ENCODE assay signal across 9 cellular contexts in the genomic region with DNA sequence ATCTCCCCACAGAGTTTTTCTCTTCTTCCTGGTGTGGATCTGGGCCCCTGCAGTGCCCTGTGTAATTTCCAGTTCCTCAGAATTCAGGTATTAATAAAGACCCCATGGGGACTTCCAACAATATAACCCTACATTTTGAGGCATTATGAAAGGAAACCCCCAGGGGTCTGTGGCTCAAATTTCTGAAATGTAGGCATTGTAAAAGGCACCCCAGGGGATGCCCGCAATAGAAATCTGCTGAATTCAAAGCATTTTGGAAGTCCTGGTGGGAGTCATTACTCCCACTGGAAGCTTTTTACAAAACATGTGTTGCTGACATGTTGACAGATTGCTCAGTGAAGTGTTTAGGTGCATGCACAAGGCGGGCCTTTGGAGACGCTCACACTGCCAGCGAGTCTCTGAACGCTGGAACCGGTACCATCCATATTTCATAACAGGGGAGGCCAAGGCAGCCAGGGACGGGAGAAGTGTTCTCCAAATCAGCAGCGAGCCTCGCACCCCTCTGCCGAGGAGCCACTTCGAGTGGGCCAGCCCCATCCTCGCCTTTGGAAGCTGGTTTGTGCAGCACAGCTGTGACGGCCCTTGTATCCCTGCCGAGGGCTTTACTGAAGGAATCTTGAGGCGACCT.
A peak's percentile ranks its signal among the peaks of the same experiment; 100 is the strongest.
DNase-seq lines count a peak whose midpoint lies in the region; ATAC-seq and TF ChIP-seq lines count a peak whose summit lies in the region.
"Had no signal": no experiment of that assay in that cellular context is flagged by ENCODE, and none has a peak within 500 bp of the region (broad histone marks: within the 10 kb centered on the region; RNA-seq: fewer than 3 reads in every experiment).

No MANE protein-coding gene starts in this region.

- H3K4me1 Mint-ChIP-seq in activated CD4-positive, alpha-beta T cell treated with anti-CD3 and anti-CD28 coated beads for 36 hours, result no peaks in the 10 kb centered on the region
- no peaks in the 10 kb centered on the region for H3K4me1 Mint-ChIP-seq in effector memory CD8-positive, alpha-beta T cell (ENCODE audit: low read depth in 2 of 2)

- no peaks in the 10 kb centered on the region for H3K27me3 ChIP-seq in SJCRH30
- H3K27me3 ChIP-seq in left ventricle myocardium inferior (ENCODE audit: low read depth), result peaks cover 21% of the 10 kb centered on the region

- no peaks in the 10 kb centered on the region for H3K9me3 ChIP-seq in SJCRH30 (replicated peaks)
- H3K9me3 ChIP-seq in left ventricle myocardium inferior (replicated peaks), result peaks cover 6% of the 10 kb centered on the region

- H3K27ac ChIP-seq in SJCRH30 (peak overlapping the region; percentile 51), left ventricle myocardium inferior (replicated peaks) (peak overlapping the region; percentile 84)

- POLR2A ChIA-PET in activated CD4-positive, alpha-beta T cell treated with anti-CD3 and anti-CD28 coated beads for 36 hours (lab: Charles Lee), result interaction anchor here (0.6 kb wide), 1 partner anchor 153 kb away, joined by 6 read pairs; no protein-coding TSS in a partner anchor

- no peak for TF ChIP-seq CTCF in left ventricle myocardium inferior (IDR thresholded peaks at IDR 0.05; ENCODE audit: borderline replicate concordance)

- peaks cover 43% of the 10 kb centered on the region for H3K4me1 ChIP-seq in SJCRH30
- peaks cover 57% of the 10 kb centered on the region for H3K4me1 ChIP-seq in left ventricle myocardium inferior

- intact Hi-C loops in left ventricle myocardium inferior (cut with micrococcal nuclease), result no loop called here
- intact Hi-C loops in activated CD4-positive, alpha-beta T cell treated with anti-CD3 and anti-CD28 coated beads for 36 hours (cut with DNase I, micrococcal nuclease), result loop anchor here in 1 of 2 experiments (10.0 kb wide), 1 partner anchor 297 kb away; no protein-coding TSS in a partner anchor

- H3K4me3 ChIP-seq in SJCRH30, result peak overlapping the region; percentile 45
- peak overlapping the region; percentile 21 for H3K4me3 ChIP-seq in left ventricle myocardium inferior

- no peak overlapping the region for H3K4me3 Mint-ChIP-seq in activated CD4-positive, alpha-beta T cell treated with anti-CD3 and anti-CD28 coated beads for 36 hours
- H3K4me3 Mint-ChIP-seq in effector memory CD8-positive, alpha-beta T cell, result no peak overlapping the region
- H3K4me3 Mint-ChIP-seq: naive thymus-derived CD4-positive, alpha-beta T cell had no signal

- H3K36me3 Mint-ChIP-seq in activated CD4-positive, alpha-beta T cell treated with anti-CD3 and anti-CD28 coated beads for 36 hours (ENCODE audit: low read depth), result no peaks in the 10 kb centered on the region
- H3K36me3 Mint-ChIP-seq in effector memory CD8-positive, alpha-beta T cell (ENCODE audit: insufficient read depth), result no peaks in the 10 kb centered on the region
- H3K36me3 Mint-ChIP-seq: naive thymus-derived CD4-positive, alpha-beta T cell had no signal

- DNase-seq in ELF-1 (ENCODE audit: low read depth, low spot score), result peak; percentile 77
- DNase-seq in SJCRH30, result peak; percentile 95
- peak; percentile 76 for DNase-seq in left ventricle myocardium inferior
- peak; percentile 9 for DNase-seq in pons (ENCODE audit: low spot score)
- no peak for DNase-seq in activated CD4-positive, alpha-beta T cell treated with anti-CD3 and anti-CD28 coated beads for 36 hours
- DNase-seq in stimulated activated CD4-positive, alpha-beta T cell treated with anti-CD3 and anti-CD28 coated beads, Interleukin-1b, Interleukin-23, amount 100 ng/mL, for 48 hours, result no peak
- no peak for DNase-seq in effector memory CD8-positive, alpha-beta T cell
- DNase-seq: naive thymus-derived CD4-positive, alpha-beta T cell had no signal

- H3K27ac Mint-ChIP-seq in activated CD4-positive, alpha-beta T cell treated with anti-CD3 and anti-CD28 coated beads for 36 hours, result no peak overlapping the region
- H3K27ac Mint-ChIP-seq in effector memory CD8-positive, alpha-beta T cell, result no peak overlapping the region

- no peaks in the 10 kb centered on the region for H3K9me3 Mint-ChIP-seq in activated CD4-positive, alpha-beta T cell treated with anti-CD3 and anti-CD28 coated beads for 36 hours (ENCODE audit: low read depth)
- H3K9me3 Mint-ChIP-seq in effector memory CD8-positive, alpha-beta T cell, result no peaks in the 10 kb centered on the region

- no peaks in the 10 kb centered on the region for H3K36me3 ChIP-seq in SJCRH30
- H3K36me3 ChIP-seq in left ventricle myocardium inferior, result no peaks in the 10 kb centered on the region

- no peak for ATAC-seq in activated CD4-positive, alpha-beta T cell treated with anti-CD3 and anti-CD28 coated beads for 36 hours
- no peak for ATAC-seq in effector memory CD8-positive, alpha-beta T cell (replicated peaks)
- no peak for ATAC-seq in GM18870 (IDR thresholded peaks at IDR 0.05; ENCODE audit: unreplicated experiment)
- ATAC-seq: naive thymus-derived CD4-positive, alpha-beta T cell had no signal

- H3K27me3 Mint-ChIP-seq in activated CD4-positive, alpha-beta T cell treated with anti-CD3 and anti-CD28 coated beads for 36 hours, result peaks cover 10% of the 10 kb centered on the region
- H3K27me3 Mint-ChIP-seq in effector memory CD8-positive, alpha-beta T cell, result peaks cover 17 to 41% of the 10 kb centered on the region in 2 donors

- CTCF ChIA-PET in activated CD4-positive, alpha-beta T cell treated with anti-CD3 and anti-CD28 coated beads for 36 hours (lab: Charles Lee), result no interaction called here

Comparison
In these comparisons a context has a peak if more than half of its experiments do, and no peak if none do; other contexts are left out.
1. DNase-seq: peak in ELF-1 (single experiment), SJCRH30 (2 of 2), left ventricle myocardium inferior (single experiment) and pons (single experiment); none in activated CD4-positive, alpha-beta T cell treated with anti-CD3 and anti-CD28 coated beads for 36 hours (single experiment), stimulated activated CD4-positive, alpha-beta T cell treated with anti-CD3 and anti-CD28 coated beads, Interleukin-1b, Interleukin-23, amount 100 ng/mL, for 48 hours (single experiment) and effector memory CD8-positive, alpha-beta T cell (0 of 3).